In the genomic region with DNA sequence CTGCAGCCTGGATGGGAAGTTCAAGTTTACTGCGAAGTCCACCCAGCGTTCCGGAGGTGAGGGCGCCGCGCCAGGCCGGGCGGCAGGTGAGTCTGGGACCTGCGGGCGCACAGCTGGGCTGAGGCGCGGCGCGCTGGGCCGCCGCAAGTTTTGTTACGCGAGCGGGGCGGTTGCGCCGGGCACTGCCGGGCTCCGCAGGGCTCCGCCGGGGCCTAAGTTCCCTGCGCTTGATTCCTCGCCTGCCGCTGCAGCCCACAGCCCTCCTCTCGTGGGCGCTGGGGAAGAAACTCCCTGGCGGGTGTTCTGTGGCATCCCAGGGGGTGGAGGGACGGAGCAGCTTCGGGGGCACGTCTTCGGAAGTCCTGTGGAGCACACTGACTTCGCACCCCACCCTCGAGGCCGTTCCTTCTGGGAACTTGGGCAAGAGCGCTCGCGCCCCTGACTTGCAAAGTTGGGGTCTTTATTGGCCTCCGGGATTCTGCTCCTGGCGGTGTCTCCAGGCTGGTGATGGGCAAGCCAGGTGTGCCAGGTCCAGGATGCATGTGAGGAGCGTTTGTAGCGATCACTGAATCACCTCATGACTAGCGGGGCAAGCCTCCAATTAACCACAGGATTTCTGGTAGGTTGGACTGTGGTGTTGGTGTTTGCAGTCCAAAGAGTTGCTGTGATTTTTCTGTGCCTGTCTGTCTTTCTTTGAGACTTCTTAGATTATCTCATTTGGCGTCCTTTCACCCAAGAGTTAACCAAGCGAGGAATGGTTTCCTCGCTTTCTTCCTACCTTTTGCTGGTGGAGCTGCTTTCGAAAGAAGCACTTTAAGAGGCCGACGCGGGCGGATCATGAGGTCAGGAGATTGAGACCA, we compare ENCODE assay signal across 8 cellular contexts. TPM values are rescaled to one million over a fixed set of nuclear protein-coding genes. Genes with fewer than 3 reads are reported as not detected.
DNase-seq lines count a peak whose midpoint lies in the region; ATAC-seq and TF ChIP-seq lines count a peak whose summit lies in the region.
"Not testable (repeated sequence)": the region's sequence is repeated elsewhere in the genome, so short reads cannot be mapped to it uniquely, and the experiment has no call there.

No MANE protein-coding gene starts in this region.

- H3K9me2 ChIP-seq in PC-3 (replicated peaks; ENCODE audit: low read length), result not testable (repeated sequence)

- not testable (repeated sequence) for H4K8ac ChIP-seq in mesendoderm (ENCODE audit: low read depth, low read length)

- not testable (repeated sequence) for H2AK5ac ChIP-seq in mesendoderm (ENCODE audit: low read length)

- H3K56ac ChIP-seq in mesendoderm (ENCODE audit: low read length), result peak overlapping the region; percentile 64

- not testable (repeated sequence) for H3K27me3 Mint-ChIP-seq in CD8-positive, alpha-beta T cell (ENCODE audit: low read depth); activated T-helper 17 cell treated with anti-CD3 and anti-CD28 coated beads, Interleukin-2, amount 50 U/mL, for 72 hours

- BruUV-seq in PC-3 (replicated peaks; lab: Mats Ljungman, UMichigan), result not testable (repeated sequence)

- H3F3A ChIP-seq in PC-3 (ENCODE audit: low read length, unreplicated experiment), result not testable (repeated sequence)

- H2AFZ ChIP-seq in PC-3 (ENCODE audit: low read length), result peak overlapping the region; percentile 73

- ATAC-seq in CD8-positive, alpha-beta T cell, result peak; percentile 20
- ATAC-seq in GM21381 (IDR thresholded peaks at IDR 0.05; ENCODE audit: unreplicated experiment) (peak; percentile 32), HG03432 (IDR thresholded peaks at IDR 0.05; ENCODE audit: unreplicated experiment) (peak; percentile 35), PC-3 (peak; percentile 60)
- peak; percentile 52 for ATAC-seq in activated T-helper 17 cell treated with anti-CD3 and anti-CD28 coated beads, Interleukin-2, amount 50 U/mL, for 72 hours (replicated peaks)

- CTCF ChIA-PET in CD8-positive, alpha-beta T cell (lab: Charles Lee); PC-3 (lab: Charles Lee): not testable (repeated sequence)

- not testable (repeated sequence) for H3K18ac ChIP-seq in mesendoderm (ENCODE audit: low read length)

- POLR2A ChIA-PET in CD8-positive, alpha-beta T cell (lab: Charles Lee), result interaction anchor here (1.2 kb wide), 1 partner anchor 145 kb away, joined by 3 read pairs; no protein-coding TSS in a partner anchor
- POLR2A ChIA-PET in PC-3 (lab: Charles Lee; ENCODE audit: unreplicated experiment), result not testable (repeated sequence)

- not testable (repeated sequence) for H4K5ac ChIP-seq in mesendoderm (ENCODE audit: low read length)

- peaks cover 14% of the 10 kb centered on the region for H3K79me2 ChIP-seq in PC-3 (ENCODE audit: low read length)
- H3K79me2 ChIP-seq in mesendoderm (ENCODE audit: control insufficient read depth, insufficient read depth, low read length), result not testable (repeated sequence)

- not testable (repeated sequence) for H4K20me1 ChIP-seq in PC-3 (ENCODE audit: low read length)

- not testable (repeated sequence) for H3K4me1 ChIP-seq in CD8-positive, alpha-beta T cell (ENCODE audit: insufficient read depth, low read length); PC-3 (ENCODE audit: insufficient read depth, low read length); mesendoderm (ENCODE audit: control insufficient read depth, low read depth, low read length)
- peaks cover 0 to 18% (median 0%) of the 10 kb centered on the region in 3 donors for H3K4me1 ChIP-seq in esophagus squamous epithelium

- not testable (repeated sequence) for H3K36me3 Mint-ChIP-seq in CD8-positive, alpha-beta T cell; activated T-helper 17 cell treated with anti-CD3 and anti-CD28 coated beads, Interleukin-2, amount 50 U/mL, for 72 hours (ENCODE audit: low read depth)

- WGBS in esophagus squamous epithelium, 2 donors, result 14 to 17% methylated on average over 9 to 17 of the region's 55 CpGs
- no CpG with 5 or more reads among the region's 55 CpGs for WGBS in mesendoderm (ENCODE audit: extremely low coverage, insufficient coverage, low lambda C conversion rate)

- H3K9me3 Mint-ChIP-seq in CD8-positive, alpha-beta T cell; activated T-helper 17 cell treated with anti-CD3 and anti-CD28 coated beads, Interleukin-2, amount 50 U/mL, for 72 hours: not testable (repeated sequence)

- peaks cover 13% of the 10 kb centered on the region for H3K4me1 Mint-ChIP-seq in CD8-positive, alpha-beta T cell (ENCODE audit: low read depth)
- not testable (repeated sequence) for H3K4me1 Mint-ChIP-seq in activated T-helper 17 cell treated with anti-CD3 and anti-CD28 coated beads, Interleukin-2, amount 50 U/mL, for 72 hours

- H3K9ac ChIP-seq in PC-3 (ENCODE audit: low read length) (peak overlapping the region; percentile 73), mesendoderm (ENCODE audit: low read length) (peak overlapping the region; percentile 68)

- DNase-seq in CD8-positive, alpha-beta T cell, result peak in 5 of 7 experiments; percentile 4 to 59 (median 25)
- DNase-seq in PC-3 (peak; percentile 59), mesendoderm (peak; percentile 25)
- DNase-seq in esophagus squamous epithelium (lab: John Stamatoyannopoulos, UW), result not testable (repeated sequence)
- peak; percentile 15 to 31 for DNase-seq in stimulated activated CD4-positive, alpha-beta T cell treated with anti-CD3 and anti-CD28 coated beads, Interleukin-4, amount 100 ng/mL, for 4 hours

- H3K36me3 ChIP-seq in CD8-positive, alpha-beta T cell (ENCODE audit: insufficient read depth, low read length); PC-3 (ENCODE audit: low read depth, low read length); esophagus squamous epithelium; mesendoderm (ENCODE audit: control insufficient read depth, insufficient read depth, low read length): not testable (repeated sequence)

- not testable (repeated sequence) for H3K9me3 ChIP-seq in CD8-positive, alpha-beta T cell (ENCODE audit: low read length); PC-3 (ENCODE audit: low read length); esophagus squamous epithelium

- H3K27ac ChIP-seq in CD8-positive, alpha-beta T cell (ENCODE audit: low read depth, low read length), result peak overlapping the region; percentile 72
- H3K27ac ChIP-seq in PC-3 (ENCODE audit: low read length) (peak overlapping the region; percentile 17; the same call in 1 of the 2 replicates), esophagus squamous epithelium (peak overlapping the region; percentile 86 to 98 (median 88))
- H3K27ac ChIP-seq in mesendoderm (ENCODE audit: low read depth, low read length), result not testable (repeated sequence)

- H3K4me3 Mint-ChIP-seq in CD8-positive, alpha-beta T cell, result peak overlapping the region; percentile 93
- H3K4me3 Mint-ChIP-seq in activated T-helper 17 cell treated with anti-CD3 and anti-CD28 coated beads, Interleukin-2, amount 50 U/mL, for 72 hours, result peak overlapping the region; percentile 78

- peak overlapping the region; percentile 82 for H3K27ac Mint-ChIP-seq in CD8-positive, alpha-beta T cell
- H3K27ac Mint-ChIP-seq in activated T-helper 17 cell treated with anti-CD3 and anti-CD28 coated beads, Interleukin-2, amount 50 U/mL, for 72 hours, result not testable (repeated sequence)

- not testable (repeated sequence) for TF ChIP-seq POLR2A in esophagus squamous epithelium (IDR thresholded peaks at IDR 0.05)

- H3K79me1 ChIP-seq in mesendoderm (ENCODE audit: low read length), result not testable (repeated sequence)

- peak overlapping the region; percentile 24 for H3K4ac ChIP-seq in mesendoderm (ENCODE audit: low read depth, low read length)

- not testable (repeated sequence) for H3K27me3 ChIP-seq in CD8-positive, alpha-beta T cell (ENCODE audit: insufficient read depth, low read length); PC-3 (ENCODE audit: low read length); esophagus squamous epithelium; mesendoderm (ENCODE audit: insufficient read depth, low read length, poor library complexity)

- intact Hi-C loops in CD8-positive, alpha-beta T cell (cut with DNase I, micrococcal nuclease), result loop anchor here in 1 of 2 experiments (5.0 to 10.0 kb wide), 2 partner anchors 236 to 303 kb away; a partner anchor contains a TSS
- intact Hi-C loops in PC-3 (cut with micrococcal nuclease); esophagus squamous epithelium (cut with DNase I): not testable (repeated sequence)

- not testable (repeated sequence) for TF ChIP-seq CTCF in CD8-positive, alpha-beta T cell (IDR thresholded peaks at IDR 0.05); PC-3 (conservative IDR thresholded peaks at IDR 0.05; ENCODE audit: low read depth, low read length); esophagus squamous epithelium (IDR thresholded peaks at IDR 0.05)

- H3K23ac ChIP-seq in mesendoderm (ENCODE audit: low read length), result not testable (repeated sequence)

- H2BK5ac ChIP-seq in mesendoderm (ENCODE audit: low read length), result not testable (repeated sequence)

- not testable (repeated sequence) for H2BK120ac ChIP-seq in mesendoderm (ENCODE audit: low read depth, low read length)

- H3K4me2 ChIP-seq in PC-3 (ENCODE audit: low read length) (peak overlapping the region; percentile 77), mesendoderm (ENCODE audit: low read length) (peak overlapping the region; percentile 7)

- not testable (repeated sequence) for H2BK15ac ChIP-seq in mesendoderm (replicated peaks; ENCODE audit: low read depth)

- H3K4me3 ChIP-seq in CD8-positive, alpha-beta T cell (ENCODE audit: low read depth, low read length), result peak overlapping the region; percentile 81
- H3K4me3 ChIP-seq in PC-3 (ENCODE audit: low read length) (peak overlapping the region; percentile 76), esophagus squamous epithelium (peak overlapping the region; percentile 64 to 98 (median 84)), mesendoderm (ENCODE audit: low read length) (peak overlapping the region; percentile 34)

RNA-seq across cellular contexts. Expression of a gene that starts 1.0 kb away (rescaled TPM):
- 10 to 100 TPM; 15.7 to 16.2 TPM for total RNA-seq in CD8-positive, alpha-beta T cell
- total RNA-seq in PC-3 (2014; rRNA removed) (7.8 and 8.9 TPM in 2 replicates), esophagus squamous epithelium (10 to 100 TPM in 1 of 4 donors, 1 to 10 TPM in 3; 4.6 to 12.2 (median 6.0) TPM)
- total RNA-seq in activated T-helper 17 cell treated with anti-CD3 and anti-CD28 coated beads, Interleukin-2, amount 50 U/mL, for 72 hours, result 10 to 100 TPM in 1 of 2 donors, 1 to 10 TPM in 1; 8.9 to 16.4 TPM
- polyA plus RNA-seq in mesendoderm (2013, experiment 1 of 2), result 3.6 TPM
- polyA plus RNA-seq in mesendoderm (2013, experiment 2 of 2), result 3.5 TPM

Comparison
In these comparisons a context has a peak if more than half of its experiments do, and no peak if none do; other contexts are left out.
1. H3K4me3 ChIP-seq: peak in every context shown above with its lines; median percentile 84 in esophagus squamous epithelium; 81 in CD8-positive, alpha-beta T cell; 76 in PC-3; 34 in mesendoderm.